Comparison of ENCODE assay signal across 36 cellular contexts in the genomic region with DNA sequence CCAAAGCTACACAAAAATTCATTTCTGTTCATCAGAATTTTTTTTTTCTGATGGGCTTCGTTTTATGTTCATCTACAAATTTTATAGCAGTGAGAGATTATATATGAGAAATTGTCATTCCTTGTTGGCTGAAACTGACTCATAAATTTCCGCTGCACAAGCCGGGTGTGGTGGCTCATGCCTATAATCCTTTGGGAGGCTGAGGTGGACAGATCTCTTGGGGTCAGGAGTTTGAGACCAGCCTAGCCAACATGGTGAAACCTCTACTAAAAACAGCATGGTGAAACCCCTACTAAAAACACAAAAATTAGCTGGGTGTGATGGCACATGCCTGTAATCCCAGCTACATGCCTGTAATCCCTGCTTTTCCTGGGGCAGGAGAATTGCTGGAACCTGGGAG.
"Had no signal": no experiment of that assay in that cellular context is flagged by ENCODE, and none has a peak within 500 bp of the region (broad histone marks: within the 10 kb centered on the region; RNA-seq: fewer than 3 reads in every experiment).

No MANE protein-coding gene starts in this region.

- H3K27ac ChIP-seq: Peyer's patch, VCaP had no signal

- H3K4me3 ChIP-seq: Peyer's patch had no signal

- H3K36me3 ChIP-seq: Peyer's patch had no signal

- H3K9me3 ChIP-seq: Peyer's patch had no signal

- ATAC-seq: activated CD8-positive, alpha-beta memory T cell treated with anti-CD3 and anti-CD28 coated beads, Interleukin-2, amount 10 ng/mL, durations not matched to agents 7 days and 5 days; activated naive CD8-positive, alpha-beta T cell treated with anti-CD3 and anti-CD28 coated beads, Interleukin-2, amount 50 U/mL, for 24 hours; PC-3; SK-N-SH treated with all-trans-retinoic acid at 6 μM for 48 hours; T-cell had no signal

- H3K27me3 ChIP-seq: Peyer's patch had no signal

- DNase-seq: activated B cell treated with CpG ODN at 0.5 μM for 24 hours; activated CD4-positive, alpha-beta memory T cell treated with anti-CD3 and anti-CD28 coated beads, Interleukin-2, amount 10 ng/mL, durations not matched to agents 7 days and 5 days; activated CD4-positive, alpha-beta T cell treated with anti-CD3 and anti-CD28 coated beads for 4 hours; activated CD4-positive, alpha-beta T cell treated with anti-CD3 and anti-CD28 coated beads, Interleukin-2, amount 50 U/mL, for 1 hour; activated CD4-positive, CD25-positive, alpha-beta regulatory T cell treated with anti-CD3 and anti-CD28 coated beads, Interleukin-2, amount 50 U/mL, for 72 hours; activated CD8-positive, alpha-beta memory T cell treated with anti-CD3 and anti-CD28 coated beads for 24 hours; activated CD8-positive, alpha-beta memory T cell treated with anti-CD3 and anti-CD28 coated beads, Interleukin-2, amount 10 ng/mL, durations not matched to agents 7 days and 5 days; activated CD8-positive, alpha-beta memory T cell treated with anti-CD3 and anti-CD28 coated beads, Interleukin-2, amount 50 U/mL, for 48 hours; activated effector memory CD4-positive, alpha-beta T cell treated with Interleukin-2 at 50 U/mL for 16 hours; activated naive CD4-positive, alpha-beta T cell treated with anti-CD3 and anti-CD28 coated beads, Interleukin-2, amount 10 ng/mL, durations not matched to agents 7 days and 5 days; activated naive CD8-positive, alpha-beta T cell treated with anti-CD3 and anti-CD28 coated beads, Interleukin-2, amount 50 U/mL, for 24 hours; activated T-cell treated with anti-CD3 and anti-CD28 coated beads, Interleukin-2, amount 50 U/mL, for 48 hours; anterior cingulate cortex; caudate nucleus; Kasumi-1; MM.1S; MV-4-11; NCI-H1092; NCI-H146; NCI-H187; NCI-H2029 treated with DMSO at 0.1 percent for 48 hours; NCI-H2107; NCI-H2171; NCI-H510A; NCI-H748 treated with DMSO at 0.1 percent for 48 hours; NK-92 treated with Interleukin-12 subunit alpha and Interleukin-12 subunit beta, amount 100 ng/mL, for 24 hours; PC-3; Peyer's patch; RPMI8226; SIG-M5; T-cell; T-helper 2 cell; T-helper 9 cell had no signal

- FAIRE-seq: bronchial epithelial cell had no signal
